ENCODE assay signal across 17 cellular contexts in genomic region chr2:38700881-38701458, GRCh38. TPM values are rescaled to one million over a fixed set of nuclear protein-coding genes. Genes with fewer than 3 reads are reported as not detected.
A peak's percentile ranks its signal among the peaks of the same experiment; 100 is the strongest.
DNase-seq lines count a peak whose midpoint lies in the region; ATAC-seq and TF ChIP-seq lines count a peak whose summit lies in the region.
"Had no signal": no experiment of that assay in that cellular context is flagged by ENCODE, and none has a peak within 500 bp of the region (broad histone marks: within the 10 kb centered on the region; RNA-seq: fewer than 3 reads in every experiment).

No MANE protein-coding gene starts in this region.

- H3K36me3 Mint-ChIP-seq in activated T-cell treated with anti-CD3 and anti-CD28 coated beads, Interleukin-2, amount 50 U/mL, for 24 hours (ENCODE audit: low read depth): peaks cover 58% of the 10 kb centered on the region
- peaks cover 8% of the 10 kb centered on the region for H3K36me3 Mint-ChIP-seq in activated naive CD8-positive, alpha-beta T cell
- H3K36me3 Mint-ChIP-seq in naive thymus-derived CD4-positive, alpha-beta T cell: peaks cover 0 to 34% (median 31%) of the 10 kb centered on the region in 5 donors

- H3K27me3 ChIP-seq in MG63: no peaks in the 10 kb centered on the region
- H3K27me3 ChIP-seq in naive thymus-derived CD4-positive, alpha-beta T cell (ENCODE audit: control insufficient read depth in 2 of 2, insufficient read depth in 2 of 2, low read length in 2 of 2): no peaks in the 10 kb centered on the region
- no peaks in the 10 kb centered on the region for H3K27me3 ChIP-seq in sigmoid colon
- H3K27me3 ChIP-seq in MM.1S (replicated peaks; ENCODE audit: insufficient read depth, low read length): no peaks in the 10 kb centered on the region
- H3K27me3 ChIP-seq: stomach, vagina had no signal

- no peak for DNase-seq in activated T-cell treated with anti-CD3 and anti-CD28 coated beads, Interleukin-2, amount 50 U/mL, for 24 hours
- DNase-seq in activated T-cell treated with anti-CD3 and anti-CD28 coated beads for 4 hours (no peak), MG63 (peak; percentile 48), SIG-M5 (lab: John Stamatoyannopoulos, UW) (no peak), sigmoid colon (no peak), MM.1S (no peak)
- no peak for DNase-seq in naive thymus-derived CD4-positive, alpha-beta T cell
- DNase-seq: Calu3, lower lobe of right lung, naive B cell, NCI-H1092 treated with DMSO at 0.1 percent for 48 hours, psoas muscle, stomach, T1000 had no signal

- TF ChIP-seq POLR2A in sigmoid colon (IDR thresholded peaks at IDR 0.05): no peak

- H3K9ac ChIP-seq in MM.1S (ENCODE audit: low read length): no peak overlapping the region

- H3K27me3 Mint-ChIP-seq in activated T-cell treated with anti-CD3 and anti-CD28 coated beads, Interleukin-2, amount 50 U/mL, for 24 hours: no peaks in the 10 kb centered on the region
- no peaks in the 10 kb centered on the region for H3K27me3 Mint-ChIP-seq in activated naive CD8-positive, alpha-beta T cell
- no peaks in the 10 kb centered on the region for H3K27me3 Mint-ChIP-seq in naive thymus-derived CD4-positive, alpha-beta T cell
- H3K27me3 Mint-ChIP-seq: naive B cell had no signal

- POLR2A ChIA-PET in naive thymus-derived CD4-positive, alpha-beta T cell (lab: Charles Lee): interaction anchor here (0.7 kb wide), 1 partner anchor 764 kb away, joined by 3 read pairs; no protein-coding TSS in a partner anchor

- H3K27ac Mint-ChIP-seq in activated T-cell treated with anti-CD3 and anti-CD28 coated beads, Interleukin-2, amount 50 U/mL, for 24 hours: peak overlapping the region; percentile 84
- peak overlapping the region; percentile 23 for H3K27ac Mint-ChIP-seq in activated naive CD8-positive, alpha-beta T cell
- H3K27ac Mint-ChIP-seq in naive thymus-derived CD4-positive, alpha-beta T cell: peak overlapping the region; percentile 35 to 88 (median 76)
- H3K27ac Mint-ChIP-seq: naive B cell had no signal

- H3K36me3 ChIP-seq in MG63: no peaks in the 10 kb centered on the region
- H3K36me3 ChIP-seq in naive thymus-derived CD4-positive, alpha-beta T cell (ENCODE audit: control insufficient read depth in 2 of 3, insufficient read depth in 3 of 3, low read length in 3 of 3): no peaks in the 10 kb centered on the region
- peaks cover 0 to 5% (median 0%) of the 10 kb centered on the region in 4 donors for H3K36me3 ChIP-seq in sigmoid colon
- H3K36me3 ChIP-seq in MM.1S (replicated peaks; ENCODE audit: insufficient read depth, low read length): no peaks in the 10 kb centered on the region
- H3K36me3 ChIP-seq: lower lobe of right lung, vagina had no signal

- no peak overlapping the region for H3K4me2 ChIP-seq in MM.1S (ENCODE audit: low read depth, low read length)

- H3K9me3 Mint-ChIP-seq in activated T-cell treated with anti-CD3 and anti-CD28 coated beads, Interleukin-2, amount 50 U/mL, for 24 hours: no peaks in the 10 kb centered on the region
- H3K9me3 Mint-ChIP-seq in activated naive CD8-positive, alpha-beta T cell (ENCODE audit: low read depth): no peaks in the 10 kb centered on the region
- peaks cover 0 to 14% (median 2%) of the 10 kb centered on the region in 11 donors for H3K9me3 Mint-ChIP-seq in naive thymus-derived CD4-positive, alpha-beta T cell

- H3K9me3 ChIP-seq in MG63: no peaks in the 10 kb centered on the region; the same call in 1 of the 2 replicates
- H3K9me3 ChIP-seq in naive thymus-derived CD4-positive, alpha-beta T cell (ENCODE audit: control insufficient read depth in 2 of 3, low read length in 3 of 3): peaks cover 0 to 3% (median 0%) of the 10 kb centered on the region in 3 experiments
- no peaks in the 10 kb centered on the region for H3K9me3 ChIP-seq in sigmoid colon
- H3K9me3 ChIP-seq in MM.1S (replicated peaks; ENCODE audit: insufficient read depth, low read length): no peaks in the 10 kb centered on the region
- H3K9me3 ChIP-seq: lower lobe of right lung, psoas muscle, stomach, vagina had no signal

- H2AFZ ChIP-seq in MM.1S (ENCODE audit: low read length): no peak overlapping the region

- peaks cover 4 to 59% of the 10 kb centered on the region in 2 donors for H3K4me1 ChIP-seq in naive thymus-derived CD4-positive, alpha-beta T cell (ENCODE audit: control insufficient read depth in 2 of 2, insufficient read depth in 2 of 2, low read length in 2 of 2)
- peaks cover 0 to 14% (median 5%) of the 10 kb centered on the region in 4 donors for H3K4me1 ChIP-seq in sigmoid colon
- H3K4me1 ChIP-seq in MM.1S (ENCODE audit: low read length): no peaks in the 10 kb centered on the region
- H3K4me1 ChIP-seq: lower lobe of right lung, psoas muscle, vagina had no signal

- H3K79me2 ChIP-seq in MM.1S (ENCODE audit: low read length): peaks cover 31% of the 10 kb centered on the region

- intact Hi-C loops in naive thymus-derived CD4-positive, alpha-beta T cell (cut with micrococcal nuclease): loop anchor here (1.0 to 2.0 kb wide), 4 partner anchors 8 to 98 kb away; partner anchors contain the start of gene HNRNPLL (in 1 of the 2)
- intact Hi-C loops in sigmoid colon (cut with DNase I): no loop called here

- H3K9me2 ChIP-seq in MM.1S (replicated peaks; ENCODE audit: insufficient read depth, low read length): no peaks in the 10 kb centered on the region

- no peaks in the 10 kb centered on the region for H3F3A ChIP-seq in MM.1S (ENCODE audit: insufficient read depth, low read length)

- H4K20me1 ChIP-seq in MM.1S (ENCODE audit: insufficient read depth, low read length): no peaks in the 10 kb centered on the region

- TF ChIP-seq CTCF in sigmoid colon (IDR thresholded peaks at IDR 0.05): no peak
- TF ChIP-seq CTCF in MM.1S (IDR thresholded peaks at IDR 0.05; ENCODE audit: low read length): no peak

- ATAC-seq in naive thymus-derived CD4-positive, alpha-beta T cell: no peak
- ATAC-seq: lower lobe of right lung, psoas muscle had no signal

- CTCF ChIA-PET in naive thymus-derived CD4-positive, alpha-beta T cell (lab: Charles Lee): interaction anchor here (0.7 to 2.2 kb wide), 2 partner anchors 48 to 119 kb away, joined by 3 to 6 read pairs; no protein-coding TSS in a partner anchor

- H3K27ac ChIP-seq in naive thymus-derived CD4-positive, alpha-beta T cell (ENCODE audit: low read depth, low read length): no peak overlapping the region
- H3K27ac ChIP-seq in sigmoid colon: no peak overlapping the region
- no peak overlapping the region for H3K27ac ChIP-seq in MM.1S (ENCODE audit: low read length)
- H3K27ac ChIP-seq: lower lobe of right lung, psoas muscle, RWPE1, vagina had no signal

- H3K4me1 Mint-ChIP-seq in activated T-cell treated with anti-CD3 and anti-CD28 coated beads, Interleukin-2, amount 50 U/mL, for 24 hours (ENCODE audit: low read depth): peaks cover 64% of the 10 kb centered on the region
- peaks cover 19% of the 10 kb centered on the region for H3K4me1 Mint-ChIP-seq in activated naive CD8-positive, alpha-beta T cell (ENCODE audit: low read depth)
- H3K4me1 Mint-ChIP-seq in naive thymus-derived CD4-positive, alpha-beta T cell: peaks cover 0 to 61% (median 36%) of the 10 kb centered on the region in 7 donors
- H3K4me1 Mint-ChIP-seq: naive B cell had no signal

- no peak for TF ChIP-seq EP300 in sigmoid colon (IDR thresholded peaks at IDR 0.05)

- H3K4me3 ChIP-seq in MG63 (no peak overlapping the region), sigmoid colon (no peak overlapping the region), MM.1S (ENCODE audit: low read length) (no peak overlapping the region)
- peak overlapping the region; percentile 22 for H3K4me3 ChIP-seq in naive thymus-derived CD4-positive, alpha-beta T cell (ENCODE audit: low read length)
- H3K4me3 ChIP-seq: lower lobe of right lung, psoas muscle, stomach, vagina had no signal

- H3K4me3 Mint-ChIP-seq in activated T-cell treated with anti-CD3 and anti-CD28 coated beads, Interleukin-2, amount 50 U/mL, for 24 hours: peak overlapping the region; percentile 37
- H3K4me3 Mint-ChIP-seq in activated naive CD8-positive, alpha-beta T cell: peak overlapping the region; percentile 4
- peak overlapping the region in 7 of 10 donors; percentile 37 to 73 (median 65) for H3K4me3 Mint-ChIP-seq in naive thymus-derived CD4-positive, alpha-beta T cell
- H3K4me3 Mint-ChIP-seq: naive B cell had no signal

RNA-seq across cellular contexts. Expression of gene GALM, which starts 35.1 kb away (rescaled TPM):
- total RNA-seq in MG63 (2014; rRNA removed; shearing (Covaris generic); ENCODE audit: low replicate concordance): 13.7 and 21.1 TPM in 2 replicates
- 10 to 100 TPM in 4 of 5 experiments, 1 to 10 TPM in 1; 4.3 to 52.5 (median 14.4) TPM for total RNA-seq in naive thymus-derived CD4-positive, alpha-beta T cell
- polyA plus RNA-seq in naive thymus-derived CD4-positive, alpha-beta T cell: 10 to 100 TPM; 14.7 to 17.5 TPM
- total RNA-seq in sigmoid colon: 10 to 100 TPM in 3 of 4 donors, 1 to 10 TPM in 1; 9.5 to 35.2 (median 19.0) TPM
- polyA plus RNA-seq in sigmoid colon: 10 to 100 TPM; 35.5 to 45.1 (median 41.4) TPM

RNA-seq across cellular contexts. Expression of gene SRSF7, which starts 50.2 kb away (rescaled TPM):
- 178 and 201 TPM in 2 replicates for total RNA-seq in MG63 (2014; rRNA removed; shearing (Covaris generic); ENCODE audit: low replicate concordance)
- total RNA-seq in naive thymus-derived CD4-positive, alpha-beta T cell: 100 to 1,000 TPM; 259 to 503 (median 310) TPM
- polyA plus RNA-seq in naive thymus-derived CD4-positive, alpha-beta T cell: 100 to 1,000 TPM; 197 to 224 TPM
- total RNA-seq in sigmoid colon: 100 to 1,000 TPM in 2 of 4 donors, 10 to 100 TPM in 2; 73.1 to 140 (median 97.0) TPM
- polyA plus RNA-seq in sigmoid colon: 100 to 1,000 TPM in 1 of 3 donors, 10 to 100 TPM in 2; 55.9 to 146 (median 78.6) TPM

Comparison
In these comparisons a context has a peak if more than half of its experiments do, and no peak if none do; other contexts are left out.
1. H3K27ac Mint-ChIP-seq: peak in every context shown above with its lines; median percentile 84 in activated T-cell treated with anti-CD3 and anti-CD28 coated beads, Interleukin-2, amount 50 U/mL, for 24 hours; 76 in naive thymus-derived CD4-positive, alpha-beta T cell; 23 in activated naive CD8-positive, alpha-beta T cell.
2. H3K4me3 Mint-ChIP-seq: peak in every context shown above with its lines; median percentile 65 in naive thymus-derived CD4-positive, alpha-beta T cell; 37 in activated T-cell treated with anti-CD3 and anti-CD28 coated beads, Interleukin-2, amount 50 U/mL, for 24 hours; 4 in activated naive CD8-positive, alpha-beta T cell.